In genomic region chr4:7312691-7313090, GRCh38 we compare ENCODE assay signal across 13 cellular contexts.
DNase-seq lines count a peak whose midpoint lies in the region; ATAC-seq and TF ChIP-seq lines count a peak whose summit lies in the region.
"Had no signal": no experiment of that assay in that cellular context is flagged by ENCODE, and none has a peak within 500 bp of the region (broad histone marks: within the 10 kb centered on the region; RNA-seq: fewer than 3 reads in every experiment).

No MANE protein-coding gene starts in this region.

- H3K4me3 ChIP-seq in heart right ventricle = no peak overlapping the region

- DNase-seq in left ventricle myocardium superior = peak; percentile 6
- no peak for DNase-seq in heart right ventricle
- peak; percentile 71 for DNase-seq in chondrocyte (ENCODE audit: low spot score)
- no peak for DNase-seq in nephron progenitor cell
- no peak for DNase-seq in OCI-M1 (lab: John Stamatoyannopoulos, UW)
- DNase-seq: ACHN; CD4-positive, alpha-beta T cell; DMS79; GOT3; H9 had no signal

- H3K4me1 Mint-ChIP-seq in chondrocyte (ENCODE audit: low read depth) (peaks cover 5% of the 10 kb centered on the region), nephron progenitor cell (peaks cover 55% of the 10 kb centered on the region)

- peaks cover 5% of the 10 kb centered on the region for H3K36me3 Mint-ChIP-seq in chondrocyte (ENCODE audit: low read depth)
- no peaks in the 10 kb centered on the region for H3K36me3 Mint-ChIP-seq in nephron progenitor cell (ENCODE audit: low read depth)

- H3K4me1 ChIP-seq in heart right ventricle = peaks cover 0 to 17% (median 1%) of the 10 kb centered on the region in 9 donors

- H3K27me3 Mint-ChIP-seq in chondrocyte (ENCODE audit: low read depth) (peaks cover 32% of the 10 kb centered on the region), nephron progenitor cell (ENCODE audit: low read depth, poor library complexity) (peaks cover 8% of the 10 kb centered on the region)

- TF ChIP-seq CTCF in heart right ventricle (IDR thresholded peaks at IDR 0.05) = no peak
- TF ChIP-seq CTCF in chondrocyte (IDR thresholded peaks at IDR 0.05) = no peak
- no peak for TF ChIP-seq CTCF in nephron progenitor cell (IDR thresholded peaks at IDR 0.05)

- ATAC-seq in left ventricle myocardium superior (no peak), heart right ventricle (no peak), HG03135 (IDR thresholded peaks at IDR 0.05; ENCODE audit: unreplicated experiment) (no peak), GM21528 (IDR thresholded peaks at IDR 0.05; ENCODE audit: low FRiP score, unreplicated experiment) (no peak)

- no peaks in the 10 kb centered on the region for H3K36me3 ChIP-seq in heart right ventricle

- H3K27ac Mint-ChIP-seq in chondrocyte (ENCODE audit: unreplicated experiment) (no peak overlapping the region), nephron progenitor cell (peak overlapping the region; percentile 34)
- H3K27ac Mint-ChIP-seq: CD4-positive, alpha-beta T cell had no signal

- intact Hi-C loops in left ventricle myocardium superior (cut with micrococcal nuclease) (no loop called here), heart right ventricle (cut with DNase I) (loop anchor here in 1 of 10 donors (5.0 kb wide), 1 partner anchor 70 kb away; no protein-coding TSS in a partner anchor)

- H3K9me3 ChIP-seq in heart right ventricle = peaks cover 0 to 2% (median 0%) of the 10 kb centered on the region in 11 donors

- WGBS in heart right ventricle, 2 donors = 80 to 83% methylated on average over 7 of the region's 7 CpGs

- H3K9me3 Mint-ChIP-seq in chondrocyte (ENCODE audit: low read depth) (no peaks in the 10 kb centered on the region), nephron progenitor cell (no peaks in the 10 kb centered on the region)
- H3K9me3 Mint-ChIP-seq: H9 had no signal

- no peak overlapping the region for H3K4me3 Mint-ChIP-seq in chondrocyte (ENCODE audit: unreplicated experiment)
- H3K4me3 Mint-ChIP-seq in nephron progenitor cell = no peak overlapping the region
- H3K4me3 Mint-ChIP-seq: CD4-positive, alpha-beta T cell; H9 had no signal

- H3K27me3 ChIP-seq in heart right ventricle = peaks cover 0 to 8% (median 0%) of the 10 kb centered on the region in 7 donors

- H3K27ac ChIP-seq in heart right ventricle (no peak overlapping the region), temporal lobe (ENCODE audit: low read depth, low read length) (peak overlapping the region; percentile 99)

Comparison
In these comparisons a context has a peak if more than half of its experiments do, and no peak if none do; other contexts are left out.
1. DNase-seq: peak in left ventricle myocardium superior (single experiment) and chondrocyte (single experiment); none in heart right ventricle (0 of 2), nephron progenitor cell (single experiment) and OCI-M1 (single experiment).